In the genomic region with DNA sequence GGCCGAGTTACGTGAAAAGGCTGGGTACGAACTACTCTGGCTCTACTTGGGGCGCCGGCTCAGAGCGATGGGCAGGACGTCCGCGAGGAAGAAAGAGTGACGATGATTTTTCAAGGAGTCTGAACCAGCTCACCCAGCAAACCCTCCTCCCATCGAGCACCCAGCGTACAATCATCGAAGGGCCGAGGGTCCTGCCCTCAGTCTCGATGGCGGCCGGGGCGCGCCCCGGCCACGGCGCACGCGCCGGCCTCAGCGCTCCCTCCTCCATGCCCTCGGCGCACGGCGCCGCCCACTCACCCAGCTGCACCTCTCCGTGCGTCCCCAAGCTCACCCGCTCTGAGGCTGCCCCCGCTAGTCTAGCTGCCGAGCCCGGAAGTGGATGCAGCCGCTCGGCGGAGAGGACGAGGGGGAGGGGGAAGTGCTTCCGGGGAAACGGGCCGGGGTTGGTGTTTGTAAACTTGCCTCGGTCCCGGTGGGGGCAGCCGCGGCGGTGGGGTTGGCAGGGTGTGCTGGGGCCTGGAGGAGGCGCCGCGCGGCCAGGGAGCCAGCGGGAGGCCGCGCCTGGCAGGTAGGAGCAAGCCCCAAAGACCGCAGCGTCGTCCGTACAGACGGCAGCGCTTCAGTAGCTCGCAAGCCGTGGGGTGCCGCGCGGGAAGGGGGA, we compare ENCODE assay signal across 1 cellular context.
TF ChIP-seq lines count a peak whose summit lies in the region.

Gene CSAD, minus strand, starts transcription at position 656 of the 661 bp plus-strand sequence. CDS start 7,455 bp downstream, outside the sequence.
Gene ZNF740, plus strand, starts transcription at position 453 of the 661 bp plus-strand sequence. CDS start 1,262 bp downstream, outside the sequence.

TF ChIP-seq in SK-N-SH, 30 proteins besides CTCF, POLR2A, EP300 and RAD21 (continued from another document):
- TF ChIP-seq USF1 (IDR thresholded peaks at IDR 0.05; ENCODE audit: borderline replicate concordance, low read depth), result peak; percentile 46; the same call in 1 of the 2 replicates
